Comparison of ENCODE assay signal across 8 cellular contexts in genomic region chr3:112561085-112561692, GRCh38. TPM values are rescaled to one million over a fixed set of nuclear protein-coding genes. Genes with fewer than 3 reads are reported as not detected.
DNase-seq lines count a peak whose midpoint lies in the region; ATAC-seq and TF ChIP-seq lines count a peak whose summit lies in the region.

No MANE protein-coding gene starts in this region.

- H3K36me3 ChIP-seq in DOHH2 (ENCODE audit: control insufficient read depth, low read length) (peaks cover 53% of the 10 kb centered on the region), testis (ENCODE audit: low read depth, missing control alignments) (no peaks in the 10 kb centered on the region)

- H3K9me3 ChIP-seq in DOHH2 (ENCODE audit: control insufficient read depth, insufficient read depth, low read length) (no peaks in the 10 kb centered on the region), testis (no peaks in the 10 kb centered on the region)

- intact Hi-C loops in testis (cut with DNase I; ENCODE audit: low total_unique reads), result no loop called here

- 0% methylated on average over 23 to 25 of the region's 44 CpGs for WGBS in testis, 2 donors

- peak overlapping the region; percentile 99 for H3K4me3 Mint-ChIP-seq in activated naive CD4-positive, alpha-beta T cell treated with anti-CD3 and anti-CD28 coated beads, Interleukin-2, amount 10 ng/mL, durations not matched to agents 7 days and 5 days

- no peaks in the 10 kb centered on the region for H3K9me3 Mint-ChIP-seq in activated naive CD4-positive, alpha-beta T cell treated with anti-CD3 and anti-CD28 coated beads, Interleukin-2, amount 10 ng/mL, durations not matched to agents 7 days and 5 days

- no peaks in the 10 kb centered on the region for H4K20me1 ChIP-seq in DOHH2 (ENCODE audit: control insufficient read depth, insufficient read depth, low read depth, low read length)

- CTCF ChIA-PET in activated naive CD4-positive, alpha-beta T cell treated with anti-CD3 and anti-CD28 coated beads, Interleukin-2, amount 10 ng/mL, durations not matched to agents 7 days and 5 days (lab: Charles Lee), result interaction anchor here (1.0 to 1.2 kb wide), 2 partner anchors 21 to 71 kb away, joined by 3 read pairs; no protein-coding TSS in a partner anchor

- H3K4me2 ChIP-seq in DOHH2 (ENCODE audit: low read length), result peak overlapping the region; percentile 70

- peak; percentile 64 for DNase-seq in HuH-7 (ENCODE audit: low spot score)
- peak; percentile 79 for DNase-seq in RPMI8226
- peak; percentile 88 for DNase-seq in activated naive CD4-positive, alpha-beta T cell treated with anti-CD3 and anti-CD28 coated beads, Interleukin-2, amount 10 ng/mL, durations not matched to agents 7 days and 5 days
- DNase-seq in globus pallidus (ENCODE audit: low spot score), result peak; percentile 49
- peak; percentile 31 for DNase-seq in omental fat pad (ENCODE audit: low spot score)
- DNase-seq in testis, result peak; percentile 84

- H3K9me2 ChIP-seq in DOHH2 (replicated peaks; ENCODE audit: control insufficient read depth, low read length), result no peaks in the 10 kb centered on the region

- H3K36me3 Mint-ChIP-seq in activated naive CD4-positive, alpha-beta T cell treated with anti-CD3 and anti-CD28 coated beads, Interleukin-2, amount 10 ng/mL, durations not matched to agents 7 days and 5 days, result peaks cover 22% of the 10 kb centered on the region

- no peaks in the 10 kb centered on the region for H3F3A ChIP-seq in DOHH2 (ENCODE audit: control insufficient read depth, insufficient read depth)

- peak; percentile 27 for ATAC-seq in GM21528 (IDR thresholded peaks at IDR 0.05; ENCODE audit: low FRiP score, unreplicated experiment)
- ATAC-seq in omental fat pad (ENCODE audit: low FRiP score), result peak; percentile 60

- peaks cover 36% of the 10 kb centered on the region for H3K4me1 Mint-ChIP-seq in activated naive CD4-positive, alpha-beta T cell treated with anti-CD3 and anti-CD28 coated beads, Interleukin-2, amount 10 ng/mL, durations not matched to agents 7 days and 5 days

- H3K27ac ChIP-seq in DOHH2 (ENCODE audit: low read depth, low read length), result peak overlapping the region; percentile 85
- peak overlapping the region; percentile 97 for H3K27ac ChIP-seq in testis

- H3K4me3 ChIP-seq in DOHH2 (ENCODE audit: low read length) (peak overlapping the region; percentile 97), testis (peak overlapping the region; percentile 96 to 100)

- TF ChIP-seq CTCF in DOHH2 (IDR thresholded peaks at IDR 0.05; ENCODE audit: low read depth, low read length, poor library complexity, severe bottlenecking) (no peak), omental fat pad (IDR thresholded peaks at IDR 0.05) (no peak), testis (IDR thresholded peaks at IDR 0.05) (no peak)

- peak overlapping the region; percentile 99 for H3K27ac Mint-ChIP-seq in activated naive CD4-positive, alpha-beta T cell treated with anti-CD3 and anti-CD28 coated beads, Interleukin-2, amount 10 ng/mL, durations not matched to agents 7 days and 5 days

- H3K27me3 Mint-ChIP-seq in activated naive CD4-positive, alpha-beta T cell treated with anti-CD3 and anti-CD28 coated beads, Interleukin-2, amount 10 ng/mL, durations not matched to agents 7 days and 5 days, result no peaks in the 10 kb centered on the region

- TF ChIP-seq POLR2A in testis (IDR thresholded peaks at IDR 0.05), result no peak

- peaks cover 70% of the 10 kb centered on the region for H3K79me2 ChIP-seq in DOHH2 (ENCODE audit: control insufficient read depth, low read length)

- H3K4me1 ChIP-seq in DOHH2 (ENCODE audit: control insufficient read depth, low read length), result peaks cover 34% of the 10 kb centered on the region
- H3K4me1 ChIP-seq in testis, result peaks cover 23% of the 10 kb centered on the region

- H3K27me3 ChIP-seq in DOHH2 (ENCODE audit: control insufficient read depth, low read length) (no peaks in the 10 kb centered on the region), testis (no peaks in the 10 kb centered on the region)

RNA-seq across cellular contexts. Expression of gene ATG3, which starts 0.6 kb away (rescaled TPM):
- total RNA-seq in omental fat pad, result 10 to 100 TPM; 59.1 to 80.5 (median 71.1) TPM
- total RNA-seq in testis, result 100 to 1,000 TPM; 108 to 126 TPM
- 200 TPM for polyA plus RNA-seq in testis (ENCODE audit: insufficient read depth, low read depth, low replicate concordance)

RNA-seq across cellular contexts. Expression of gene SLC35A5, which starts 0.7 kb away (rescaled TPM):
- total RNA-seq in omental fat pad (10 to 100 TPM; 21.9 to 43.4 (median 41.9) TPM), testis (10 to 100 TPM; 51.4 to 54.9 TPM)
- polyA plus RNA-seq in testis (ENCODE audit: insufficient read depth, low read depth, low replicate concordance), result 64.2 TPM

Comparison
In these comparisons a context has a peak if more than half of its experiments do, and no peak if none do; other contexts are left out.
1. Peak in every context shown above with its lines: DNase-seq, ATAC-seq, H3K4me3 ChIP-seq and H3K27ac ChIP-seq.
2. DNase-seq: peak in every context shown above with its lines; median percentile 88 in activated naive CD4-positive, alpha-beta T cell treated with anti-CD3 and anti-CD28 coated beads, Interleukin-2, amount 10 ng/mL, durations not matched to agents 7 days and 5 days; 84 in testis; 79 in RPMI8226; 64 in HuH-7; 49 in globus pallidus; 31 in omental fat pad.